ENCODE assay signal across 2 cellular contexts in genomic region chr3:183278479-183279088, GRCh38.
TF ChIP-seq lines count a peak whose summit lies in the region.

No MANE protein-coding gene starts in this region.

TF ChIP-seq in liver, 16 proteins besides CTCF, POLR2A, EP300 and RAD21 (continued from another document):
- TF ChIP-seq HNF4A (conservative IDR thresholded peaks at IDR 0.05) = peak; percentile 22 to 27
- TF ChIP-seq RXRA (IDR thresholded peaks at IDR 0.05) = no peak
- no peak for TF ChIP-seq JUND (IDR thresholded peaks at IDR 0.05)

TF ChIP-seq in HepG2, 621 proteins besides CTCF, POLR2A, EP300 and RAD21 (continued from another document):
- no peak for TF ChIP-seq HMG20A (CRISPR knock-in tag; IDR thresholded peaks at IDR 0.05; ENCODE audit: borderline replicate concordance)
- TF ChIP-seq ZMYM4 (CRISPR knock-in tag; IDR thresholded peaks at IDR 0.05) = no peak
- TF ChIP-seq ZNF740 (CRISPR knock-in tag; IDR thresholded peaks at IDR 0.05) = no peak
- TF ChIP-seq ZNF580 (CRISPR knock-in tag; IDR thresholded peaks at IDR 0.05; ENCODE audit: borderline replicate concordance, low read depth) = no peak
- no peak for TF ChIP-seq ZIK1 (CRISPR knock-in tag; IDR thresholded peaks at IDR 0.05; ENCODE audit: borderline replicate concordance, low read depth)
TF ChIP-seq in HepG2: peak in this region for 0.
